In genomic region chr12:106855221-106855758, GRCh38 we compare ENCODE assay signal across 18 cellular contexts.
"Had no signal": no experiment of that assay in that cellular context is flagged by ENCODE, and none has a peak within 500 bp of the region (broad histone marks: within the 10 kb centered on the region; RNA-seq: fewer than 3 reads in every experiment).

No MANE protein-coding gene starts in this region.

- H3K27me3 ChIP-seq: brain microvascular endothelial cell, left lung, tibial artery had no signal

- H3K4me1 Mint-ChIP-seq: activated B cell treated with CpG ODN at 0.5 μM for 24 hours had no signal

- H3K9me3 ChIP-seq: left lung, tibial artery had no signal

- H3K36me3 ChIP-seq: brain microvascular endothelial cell had no signal

- H3K4me3 ChIP-seq: left lung, tibial artery had no signal

- H3K27ac ChIP-seq: brain microvascular endothelial cell, epithelial cell of prostate, left lung, tibial artery had no signal

- H3K27me3 Mint-ChIP-seq: activated B cell treated with CpG ODN at 0.5 μM for 24 hours; activated CD8-positive, alpha-beta memory T cell treated with anti-CD3 and anti-CD28 coated beads, Interleukin-2, amount 10 ng/mL, durations not matched to agents 7 days and 5 days had no signal

- H3K4me3 Mint-ChIP-seq: activated B cell treated with CpG ODN at 0.5 μM for 24 hours; activated CD8-positive, alpha-beta memory T cell treated with anti-CD3 and anti-CD28 coated beads, Interleukin-2, amount 10 ng/mL, durations not matched to agents 7 days and 5 days; endodermal cell; neural crest cell had no signal

- DNase-seq: activated B cell treated with CpG ODN at 0.5 μM for 24 hours; activated CD8-positive, alpha-beta memory T cell treated with anti-CD3 and anti-CD28 coated beads, Interleukin-2, amount 10 ng/mL, durations not matched to agents 7 days and 5 days; activated naive CD4-positive, alpha-beta T cell; aorta; brain microvascular endothelial cell; central memory CD4-positive, alpha-beta T cell; endodermal cell; foreskin fibroblast; left lung; retina; stimulated activated CD4-positive, alpha-beta T cell treated with anti-CD3 and anti-CD28 coated beads, Interleukin-12 subunit alpha, Interleukin-12 subunit beta, amount 100 ng/mL, for 4 hours; stimulated activated CD4-positive, alpha-beta T cell treated with anti-CD3 and anti-CD28 coated beads, Interleukin-1b, Interleukin-23, amount 100 ng/mL, for 48 hours; stimulated activated CD8-positive, alpha-beta memory T cell treated with anti-CD3 and anti-CD28 coated beads, Interleukin-4, amount 100 ng/mL, for 48 hours; stimulated activated naive CD4-positive, alpha-beta T cell; substantia nigra; tibial artery had no signal

- H3K4me1 ChIP-seq: left lung, tibial artery had no signal

- H3K9me3 Mint-ChIP-seq: activated B cell treated with CpG ODN at 0.5 μM for 24 hours, endodermal cell, neural crest cell had no signal

- ATAC-seq: activated CD8-positive, alpha-beta memory T cell treated with anti-CD3 and anti-CD28 coated beads, Interleukin-2, amount 10 ng/mL, durations not matched to agents 7 days and 5 days; left lung had no signal

- H3K27ac Mint-ChIP-seq: activated B cell treated with CpG ODN at 0.5 μM for 24 hours; activated CD8-positive, alpha-beta memory T cell treated with anti-CD3 and anti-CD28 coated beads, Interleukin-2, amount 10 ng/mL, durations not matched to agents 7 days and 5 days; endodermal cell had no signal
